ENCODE assay signal across 8 cellular contexts in the genomic region with DNA sequence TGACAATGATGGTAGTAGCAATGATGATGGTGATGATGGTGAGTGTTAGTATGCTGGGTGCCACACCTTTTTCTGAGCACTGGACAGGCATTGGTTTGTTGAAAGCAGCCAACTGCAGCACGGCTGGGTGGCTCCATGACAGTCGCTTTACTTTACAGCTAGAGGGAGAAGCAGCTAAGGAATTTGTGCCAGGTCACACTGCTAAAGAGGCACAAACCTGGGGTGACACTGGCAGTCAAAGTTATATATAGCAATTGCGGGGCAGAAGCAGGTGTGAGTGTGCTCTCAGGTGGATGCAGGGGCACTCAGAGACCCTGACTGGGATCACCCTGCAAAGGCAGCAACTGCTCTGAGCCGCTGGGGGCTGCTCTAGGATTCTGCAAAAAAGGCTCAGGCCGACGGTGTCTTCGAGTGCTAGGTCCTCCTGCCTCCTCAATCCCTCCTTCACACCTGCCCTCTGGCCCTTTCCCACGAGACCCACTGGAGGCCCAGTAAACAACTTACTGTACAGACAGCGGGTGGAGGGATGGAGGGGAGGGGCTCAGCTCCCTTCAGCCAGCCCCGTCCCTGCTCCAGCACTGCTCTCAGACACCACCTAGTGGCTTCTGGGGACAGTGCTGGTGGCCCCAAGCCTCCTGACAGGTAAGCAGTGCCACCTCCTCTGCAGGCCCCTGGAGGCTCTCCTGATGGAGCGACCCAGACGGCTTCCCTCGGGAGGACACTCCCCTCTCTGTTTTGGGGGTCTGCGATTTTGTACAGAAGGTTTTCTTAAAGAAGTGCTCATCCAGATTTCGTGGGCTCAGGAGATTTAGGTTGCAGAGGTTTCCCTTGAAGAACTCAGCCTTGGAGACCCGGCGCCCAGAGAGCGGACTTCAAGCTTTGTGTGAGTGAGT. TPM values are rescaled to one million over a fixed set of nuclear protein-coding genes. Genes with fewer than 3 reads are reported as not detected.
DNase-seq lines count a peak whose midpoint lies in the region; ATAC-seq and TF ChIP-seq lines count a peak whose summit lies in the region.

No MANE protein-coding gene starts in this region.

- H3K36me3 Mint-ChIP-seq in CD4-positive, alpha-beta memory T cell, result peaks cover 8 to 18% of the 10 kb centered on the region in 2 donors

- POLR2A ChIA-PET in CD4-positive, alpha-beta memory T cell (lab: Charles Lee; ENCODE audit: partially characterized antibody), result interaction anchor here (0.6 to 1.9 kb wide), 2 partner anchors 80 to 372 kb away, joined by 4 to 5 read pairs; no protein-coding TSS in a partner anchor

- H3K27me3 Mint-ChIP-seq in CD4-positive, alpha-beta memory T cell, result no peaks in the 10 kb centered on the region

- ATAC-seq in GM19467 (IDR thresholded peaks at IDR 0.05; ENCODE audit: unreplicated experiment), result peak; percentile 40
- peak; percentile 63 for ATAC-seq in omental fat pad (ENCODE audit: low FRiP score)

- H3K27ac Mint-ChIP-seq in CD4-positive, alpha-beta memory T cell, result peak overlapping the region; percentile 66 to 89 (median 81)

- CTCF ChIA-PET in CD4-positive, alpha-beta memory T cell (lab: Charles Lee; ENCODE audit: partially characterized antibody), result interaction anchor here (1.0 to 2.0 kb wide), 10 partner anchors 8 to 371 kb away, joined by 3 to 23 read pairs (median 4); a partner anchor contains a TSS

- H3K9me3 Mint-ChIP-seq in CD4-positive, alpha-beta memory T cell, result no peaks in the 10 kb centered on the region

- peak; percentile 94 for TF ChIP-seq CTCF in LNCAP (IDR thresholded peaks at IDR 0.05)
- TF ChIP-seq CTCF in fibroblast of mammary gland (conservative IDR thresholded peaks at IDR 0.05; ENCODE audit: control insufficient read depth, insufficient read depth, low read depth, low read length), result peak; percentile 91
- TF ChIP-seq CTCF in omental fat pad (IDR thresholded peaks at IDR 0.05), result peak in 1 of 3 donors; percentile 53
- peak; percentile 81 to 98 (median 93) for TF ChIP-seq CTCF in thyroid gland (IDR thresholded peaks at IDR 0.05)

- no peaks in the 10 kb centered on the region for H3K9me3 ChIP-seq in CD4-positive, alpha-beta memory T cell (ENCODE audit: control insufficient read depth in 1 of 2, low read length in 2 of 2)
- no peaks in the 10 kb centered on the region for H3K9me3 ChIP-seq in thyroid gland

- no peaks in the 10 kb centered on the region for H3K36me3 ChIP-seq in CD4-positive, alpha-beta memory T cell (ENCODE audit: insufficient read depth, low read length)
- H3K36me3 ChIP-seq in thyroid gland, result no peaks in the 10 kb centered on the region

- peak overlapping the region in 2 of 8 donors; percentile 57 to 74 for H3K4me3 Mint-ChIP-seq in CD4-positive, alpha-beta memory T cell

- no peak overlapping the region for H3K4me3 ChIP-seq in CD4-positive, alpha-beta memory T cell (ENCODE audit: low read length in 2 of 2)
- H3K4me3 ChIP-seq in fibroblast of mammary gland (ENCODE audit: control insufficient read depth, low read depth, low read length) (no peak overlapping the region), thyroid gland (replicated peaks in 1 of 3) (no peak overlapping the region)

- no peak for TF ChIP-seq POLR2A in thyroid gland (IDR thresholded peaks at IDR 0.05)

- DNase-seq in CD4-positive, alpha-beta memory T cell, result peak; percentile 71 to 77 (median 76)
- DNase-seq in RPMI7951 (ENCODE audit: low read depth) (peak; percentile 73), fibroblast of mammary gland (ENCODE audit: low read depth) (peak; percentile 66), omental fat pad (ENCODE audit: low spot score) (no peak), thyroid gland (peak; percentile 88 to 89)
- peak; percentile 88 to 89 for DNase-seq in activated T-cell treated with anti-CD3 and anti-CD28 coated beads, Interleukin-2, amount 50 U/mL, for 48 hours

- H3K27ac ChIP-seq in CD4-positive, alpha-beta memory T cell (ENCODE audit: low read depth, low read length), result no peak overlapping the region
- no peak overlapping the region for H3K27ac ChIP-seq in thyroid gland

- no peaks in the 10 kb centered on the region for H3K27me3 ChIP-seq in CD4-positive, alpha-beta memory T cell (ENCODE audit: insufficient read depth, low read length)
- H3K27me3 ChIP-seq in thyroid gland, result no peaks in the 10 kb centered on the region

- intact Hi-C loops in CD4-positive, alpha-beta memory T cell (cut with micrococcal nuclease), result loop anchor here (1.0 to 10.0 kb wide), 5 partner anchors 80 to 412 kb away; a partner anchor contains a TSS
- intact Hi-C loops in thyroid gland (cut with DNase I), result loop anchor here (5.0 kb wide), 1 partner anchor 80 kb away; a partner anchor contains a TSS

- WGBS in thyroid gland, 2 donors, result 39 to 40% methylated on average over 18 of the region's 18 CpGs

- peaks cover 18% of the 10 kb centered on the region for H3K4me1 ChIP-seq in CD4-positive, alpha-beta memory T cell (ENCODE audit: insufficient read depth, low read length)
- peaks cover 30 to 47% of the 10 kb centered on the region in 2 donors for H3K4me1 ChIP-seq in thyroid gland

- peaks cover 21 to 35% (median 29%) of the 10 kb centered on the region in 4 donors for H3K4me1 Mint-ChIP-seq in CD4-positive, alpha-beta memory T cell

RNA-seq across cellular contexts. Expression of a gene that starts 4.4 kb away (rescaled TPM):
- 1,000 to 10,000 TPM; 3,142 to 3,368 TPM for total RNA-seq in CD4-positive, alpha-beta memory T cell
- polyA plus RNA-seq in CD4-positive, alpha-beta memory T cell, result 1,000 to 10,000 TPM; 1,968 to 2,753 TPM
- total RNA-seq in RPMI7951 (2014; rRNA removed; shearing (Covaris generic)), result 2,665 and 2,752 TPM in 2 replicates
- total RNA-seq in omental fat pad (1,000 to 10,000 TPM; 1,582 to 2,182 (median 2,056) TPM), thyroid gland (1,000 to 10,000 TPM; 1,818 to 3,649 (median 2,349) TPM)

RNA-seq across cellular contexts. Expression of a gene that starts 15.4 kb away (rescaled TPM):
- under 1 TPM in 1 of 2 experiments, not detected in 1; 0.49 TPM for total RNA-seq in CD4-positive, alpha-beta memory T cell
- polyA plus RNA-seq in CD4-positive, alpha-beta memory T cell, result not detected
- 36.6 and 44.8 TPM in 2 replicates for total RNA-seq in RPMI7951 (2014; rRNA removed; shearing (Covaris generic))
- total RNA-seq in omental fat pad, result 100 to 1,000 TPM in 1 of 4 donors, 10 to 100 TPM in 3; 45.5 to 115 (median 62.5) TPM
- total RNA-seq in thyroid gland, result 100 to 1,000 TPM in 3 of 4 donors, 10 to 100 TPM in 1; 93.9 to 179 (median 117) TPM

RNA-seq across cellular contexts. Expression of a gene that starts 24.5 kb away (rescaled TPM):
- total RNA-seq in CD4-positive, alpha-beta memory T cell, result 1 to 10 TPM; 5.9 to 7.5 TPM
- 1 to 10 TPM in 1 of 2 donors, under 1 TPM in 1; 0.45 to 1.8 TPM for polyA plus RNA-seq in CD4-positive, alpha-beta memory T cell
- 4.7 and 7.0 TPM in 2 replicates for total RNA-seq in RPMI7951 (2014; rRNA removed; shearing (Covaris generic))
- total RNA-seq in omental fat pad (1 to 10 TPM; 1.5 to 2.8 (median 2.5) TPM), thyroid gland (1 to 10 TPM; 5.8 to 8.5 (median 7.7) TPM)

RNA-seq across cellular contexts. Expression of a gene that starts 44.8 kb away (rescaled TPM):
- total RNA-seq in CD4-positive, alpha-beta memory T cell, result not detected
- polyA plus RNA-seq in CD4-positive, alpha-beta memory T cell, result not detected
- total RNA-seq in RPMI7951 (2014; rRNA removed; shearing (Covaris generic)), result not detected in 2 replicates
- total RNA-seq in omental fat pad, result not detected
- 1 to 10 TPM; 1.1 to 6.0 (median 4.6) TPM for total RNA-seq in thyroid gland

Comparison
In these comparisons a context has a peak if more than half of its experiments do, and no peak if none do; other contexts are left out.
1. RNA of a gene that starts 15.4 kb away (total RNA-seq): 93.9 to 179 TPM in thyroid gland, 45.5 to 115 TPM in omental fat pad and 36.6 to 44.8 TPM in RPMI7951; 0.49 TPM in CD4-positive, alpha-beta memory T cell; every median in the first group is over 10 times any median in the second.